25 cellular contexts compared by ENCODE assay signal in the genomic region with DNA sequence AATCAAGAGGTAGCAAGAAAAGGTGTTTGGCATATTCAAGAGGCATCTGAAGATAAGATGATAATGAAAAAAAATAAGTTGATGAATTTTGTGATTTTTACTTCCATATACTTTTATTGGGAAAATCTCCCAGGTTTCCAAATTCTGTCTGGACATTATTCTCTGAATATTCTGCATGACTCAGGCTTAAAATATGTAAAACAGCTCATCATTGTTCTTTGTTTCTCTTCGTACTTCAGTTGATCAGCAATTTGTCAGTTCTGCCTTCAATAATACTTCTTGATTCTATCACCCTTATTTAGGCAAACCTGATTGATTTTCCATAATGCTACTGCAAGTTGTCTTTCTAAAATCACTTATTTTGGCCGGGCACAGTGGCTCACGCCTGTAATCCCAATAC. TPM values are rescaled to one million over a fixed set of nuclear protein-coding genes. Genes with fewer than 3 reads are reported as not detected.
DNase-seq lines count a peak whose midpoint lies in the region; ATAC-seq, FAIRE-seq and TF ChIP-seq lines count a peak whose summit lies in the region.
"Had no signal": no experiment of that assay in that cellular context is flagged by ENCODE, and none has a peak within 500 bp of the region (broad histone marks: within the 10 kb centered on the region; RNA-seq: fewer than 3 reads in every experiment).

No MANE protein-coding gene starts in this region.

- no peaks in the 10 kb centered on the region for H3K9me3 ChIP-seq in keratinocyte (ENCODE audit: control insufficient read depth, low read depth, low read length)
- H3K9me3 ChIP-seq: testis had no signal

- dilution Hi-C loops in keratinocyte (cut with MboI; ENCODE audit: extremely low pct_ligation_motif_present, low sequenced_read_pairs) = no loop called here

- no peak overlapping the region for H3K9ac ChIP-seq in keratinocyte (ENCODE audit: control insufficient read depth, extremely low read depth, insufficient read depth, low read length)

- TF ChIP-seq CTCF in bronchial epithelial cell (IDR thresholded peaks at IDR 0.05; ENCODE audit: insufficient read depth, low read length, severe bottlenecking) = no peak
- no peak for TF ChIP-seq CTCF in keratinocyte (optimal IDR thresholded peaks at IDR 0.05 in 1 of 3, IDR thresholded peaks at IDR 0.05 in 1 of 3, conservative IDR thresholded peaks at IDR 0.05 in 1 of 3; ENCODE audit: extremely low read depth in 1 of 3, insufficient read depth in 2 of 3, low read length in 3 of 3)

- peak; percentile 41 for DNase-seq in EL
- peak; percentile 23 for DNase-seq in M059J (ENCODE audit: low read depth)
- peak; percentile 40 for DNase-seq in bronchial epithelial cell (ENCODE audit: low read depth)
- DNase-seq in keratinocyte (ENCODE audit: low read depth, low spot score) = no peak
- no peak for DNase-seq in activated CD4-positive, alpha-beta T cell treated with anti-CD3 and anti-CD28 coated beads, Interleukin-2, amount 50 U/mL, for 48 hours
- no peak for DNase-seq in D341Med (ENCODE audit: low spot score)
- DNase-seq: activated CD4-positive, alpha-beta T cell treated with anti-CD3 and anti-CD28 coated beads, Interleukin-2, amount 10 ng/mL, durations not matched to agents 24 days and 14 days; CD8-positive, alpha-beta T cell; DMS79 treated with DMSO at 0.1 percent for 48 hours; dorsolateral prefrontal cortex; Kasumi-1; left ventricle myocardium superior; NCI-H1105; NCI-H510A; nephron progenitor cell; NK-92 treated with Interleukin-12 subunit alpha and Interleukin-12 subunit beta, amount 100 ng/mL, for 24 hours; posterior cingulate gyrus; RPMI8226; stimulated activated CD4-positive, alpha-beta T cell treated with anti-CD3 and anti-CD28 coated beads, Interleukin-1b, Interleukin-23, amount 100 ng/mL, for 48 hours; stimulated activated naive B cell treated with anti-CD40 and anti-IgM and Interleukin-4, amounts not matched to agents 10 μg/mL and 1 μg/mL and 100 μg/mL, for 72 hours; testis had no signal

- no peak overlapping the region for H3K4me2 ChIP-seq in keratinocyte (ENCODE audit: control insufficient read depth, extremely low read depth, insufficient read depth, low read depth, low read length)

- H3K27ac ChIP-seq in keratinocyte (ENCODE audit: control insufficient read depth, insufficient read depth, low read length) = no peak overlapping the region
- H3K27ac ChIP-seq: dorsolateral prefrontal cortex, testis had no signal

- H3K4me3 ChIP-seq in bronchial epithelial cell (ENCODE audit: low read depth, low read length) (no peak overlapping the region), keratinocyte (ENCODE audit: control insufficient read depth in 2 of 3, extremely low read depth in 1 of 3, insufficient read depth in 2 of 3, low read depth in 1 of 3, low read length in 3 of 3) (no peak overlapping the region)
- H3K4me3 ChIP-seq: dorsolateral prefrontal cortex, testis had no signal

- no peaks in the 10 kb centered on the region for H4K20me1 ChIP-seq in keratinocyte (ENCODE audit: control insufficient read depth, extremely low read depth, insufficient read depth, low read length)

- H3K4me1 ChIP-seq in keratinocyte (ENCODE audit: control insufficient read depth, extremely low read depth, insufficient read depth, low read length) = peaks cover 16% of the 10 kb centered on the region
- H3K4me1 ChIP-seq: testis had no signal

- peaks cover 12% of the 10 kb centered on the region for H3K36me3 ChIP-seq in bronchial epithelial cell (ENCODE audit: control insufficient read depth, insufficient read depth, low read length)
- peaks cover 15 to 19% of the 10 kb centered on the region in 2 experiments for H3K36me3 ChIP-seq in keratinocyte (ENCODE audit: control insufficient read depth in 2 of 2, extremely low read depth in 1 of 2, insufficient read depth in 2 of 2, low read length in 2 of 2)

- H3K27me3 ChIP-seq in bronchial epithelial cell (ENCODE audit: control insufficient read depth, insufficient read depth, low read length) (no peaks in the 10 kb centered on the region), keratinocyte (ENCODE audit: control insufficient read depth, extremely low read depth, insufficient read depth, low read length) (no peaks in the 10 kb centered on the region)
- H3K27me3 ChIP-seq: dorsolateral prefrontal cortex, testis had no signal

- no peaks in the 10 kb centered on the region for H3K9me1 ChIP-seq in keratinocyte (ENCODE audit: control insufficient read depth, extremely low read depth, insufficient read depth, low read length)

- no peak for ATAC-seq in HG03565 (IDR thresholded peaks at IDR 0.05; ENCODE audit: unreplicated experiment)
- no peak for ATAC-seq in GM21360 (IDR thresholded peaks at IDR 0.05; ENCODE audit: unreplicated experiment)
- ATAC-seq: CD8-positive, alpha-beta T cell; left ventricle myocardium superior; stimulated activated naive B cell treated with anti-CD40 and anti-IgM and Interleukin-4, amounts not matched to agents 10 μg/mL and 1 μg/mL and 100 μg/mL, for 72 hours had no signal

- no peak overlapping the region for H2AFZ ChIP-seq in keratinocyte (ENCODE audit: control insufficient read depth, low read length)

- FAIRE-seq in bronchial epithelial cell (lab: Jason Lieb, UNC) = no peak
- peak; percentile 39 for FAIRE-seq in keratinocyte (lab: Jason Lieb, UNC)
- FAIRE-seq: H1 had no signal

- H3K79me2 ChIP-seq in keratinocyte (ENCODE audit: control insufficient read depth, insufficient read depth, low read length) = no peaks in the 10 kb centered on the region

RNA-seq across cellular contexts. Expression of a gene that starts 30.2 kb away (rescaled TPM):
- total RNA-seq in M059J (2014; rRNA removed; shearing (Covaris generic)) = 56.0 and 75.4 TPM in 2 replicates
- 56.3 and 79.8 TPM in 2 replicates for total RNA-seq in bronchial epithelial cell
- polyA plus RNA-seq in keratinocyte = 30.2 to 43.1 TPM (median 42.1 TPM) in 3 replicates
- 38.6 TPM for polyA plus RNA-seq in keratinocyte (2011; ENCODE audit: low read depth)
- 25.8 and 48.7 TPM in 2 replicates for polyA plus RNA-seq in keratinocyte (2011; cell fraction: cytosol; rRNA removed)
- 28.0 and 41.3 TPM in 2 replicates for polyA plus RNA-seq in keratinocyte (2011; cell fraction: nucleus; rRNA removed)
- 34.0 and 36.2 TPM in 2 replicates for polyA plus RNA-seq in keratinocyte (2012; ENCODE audit: low replicate concordance)
- polyA minus RNA-seq in keratinocyte = 20.5 to 52.0 TPM (median 30.8 TPM) in 3 replicates
- 32.8 TPM for polyA minus RNA-seq in keratinocyte (2011; cell fraction: cytosol; rRNA and poly(A)+ RNA removed)
- polyA minus RNA-seq in keratinocyte (2011; cell fraction: nucleus; rRNA and poly(A)+ RNA removed) = 16.0 and 32.3 TPM in 2 replicates

RNA-seq across cellular contexts. Expression of a gene that starts 30.6 kb away (rescaled TPM):
- 18.8 and 30.0 TPM in 2 replicates for total RNA-seq in M059J (2014; rRNA removed; shearing (Covaris generic))
- 39.0 and 58.9 TPM in 2 replicates for total RNA-seq in bronchial epithelial cell
- polyA plus RNA-seq in keratinocyte = 15.0 to 23.2 TPM (median 20.9 TPM) in 3 replicates
- polyA plus RNA-seq in keratinocyte (2011; ENCODE audit: low read depth) = 14.9 TPM
- polyA plus RNA-seq in keratinocyte (2011; cell fraction: cytosol; rRNA removed) = 15.5 and 27.0 TPM in 2 replicates
- 27.7 and 30.8 TPM in 2 replicates for polyA plus RNA-seq in keratinocyte (2011; cell fraction: nucleus; rRNA removed)
- 14.9 and 17.7 TPM in 2 replicates for polyA plus RNA-seq in keratinocyte (2012; ENCODE audit: low replicate concordance)
- 9.0 to 35.5 TPM (median 34.0 TPM) in 3 replicates for polyA minus RNA-seq in keratinocyte
- 22.1 TPM for polyA minus RNA-seq in keratinocyte (2011; cell fraction: cytosol; rRNA and poly(A)+ RNA removed)
- 23.4 and 42.0 TPM in 2 replicates for polyA minus RNA-seq in keratinocyte (2011; cell fraction: nucleus; rRNA and poly(A)+ RNA removed)

RNA-seq across cellular contexts. Expression of a gene that starts 41.8 kb away (rescaled TPM):
- total RNA-seq in M059J (2014; rRNA removed; shearing (Covaris generic)) = 1,651 and 2,272 TPM in 2 replicates
- 898 and 1,075 TPM in 2 replicates for total RNA-seq in bronchial epithelial cell
- polyA plus RNA-seq in keratinocyte = 1,969 to 3,668 TPM (median 2,339 TPM) in 3 replicates
- polyA plus RNA-seq in keratinocyte (2011; ENCODE audit: low read depth) = 2,639 TPM
- polyA plus RNA-seq in keratinocyte (2011; cell fraction: cytosol; rRNA removed) = 2,323 and 3,371 TPM in 2 replicates
- polyA plus RNA-seq in keratinocyte (2011; cell fraction: nucleus; rRNA removed) = 1,181 and 1,542 TPM in 2 replicates
- 1,656 and 1,816 TPM in 2 replicates for polyA plus RNA-seq in keratinocyte (2012; ENCODE audit: low replicate concordance)
- 472 to 2,685 TPM (median 2,354 TPM) in 3 replicates for polyA minus RNA-seq in keratinocyte
- polyA minus RNA-seq in keratinocyte (2011; cell fraction: cytosol; rRNA and poly(A)+ RNA removed) = 2,926 TPM
- 416 and 978 TPM in 2 replicates for polyA minus RNA-seq in keratinocyte (2011; cell fraction: nucleus; rRNA and poly(A)+ RNA removed)

RNA-seq across cellular contexts. Expression of a gene that starts 59.5 kb away (rescaled TPM):
- total RNA-seq in M059J (2014; rRNA removed; shearing (Covaris generic)) = not detected in 2 replicates
- total RNA-seq in bronchial epithelial cell = 0.26 and 1.7 TPM in 2 replicates
- 0.10 TPM in 1 of 3 replicates, not detected in the others for polyA plus RNA-seq in keratinocyte
- polyA plus RNA-seq in keratinocyte (2011; ENCODE audit: low read depth) = 0.17 TPM
- 0.11 TPM in 1 of 2 replicates, not detected in the other for polyA plus RNA-seq in keratinocyte (2011; cell fraction: cytosol; rRNA removed)
- not detected in 2 replicates for polyA plus RNA-seq in keratinocyte (2011; cell fraction: nucleus; rRNA removed)
- polyA plus RNA-seq in keratinocyte (2012; ENCODE audit: low replicate concordance) = 0.44 TPM in 1 of 2 replicates, not detected in the other
- polyA minus RNA-seq in keratinocyte = not detected in 3 replicates
- polyA minus RNA-seq in keratinocyte (2011; cell fraction: cytosol; rRNA and poly(A)+ RNA removed) = not detected
- polyA minus RNA-seq in keratinocyte (2011; cell fraction: nucleus; rRNA and poly(A)+ RNA removed) = not detected in 2 replicates
- total RNA-seq: activated CD4-positive, alpha-beta T cell treated with anti-CD3 and anti-CD28 coated beads, Interleukin-2, amount 10 ng/mL, durations not matched to agents 24 days and 14 days; CD8-positive, alpha-beta T cell; left ventricle myocardium superior; mononuclear cell had no signal

Comparison
In these comparisons a context has a peak if more than half of its experiments do, and no peak if none do; other contexts are left out.
1. DNase-seq: peak in EL (single experiment), M059J (single experiment) and bronchial epithelial cell (single experiment); none in keratinocyte (single experiment), activated CD4-positive, alpha-beta T cell treated with anti-CD3 and anti-CD28 coated beads, Interleukin-2, amount 50 U/mL, for 48 hours (0 of 2) and D341Med (single experiment).